ENCODE assay signal across 2 cellular contexts in genomic region chr7:148852272-148852671, GRCh38.
TF ChIP-seq lines count a peak whose summit lies in the region.

No MANE protein-coding gene starts in this region.

TF ChIP-seq in IMR-90, 13 proteins besides CTCF, POLR2A, EP300 and RAD21:
- TF ChIP-seq FOS (IDR thresholded peaks at IDR 0.05; ENCODE audit: low read depth, low read length) (no peak), SMC3 (IDR thresholded peaks at IDR 0.05; ENCODE audit: low read depth, low read length) (no peak), MXI1 (IDR thresholded peaks at IDR 0.05; ENCODE audit: borderline replicate concordance, low read depth, low read length) (no peak), BHLHE40 (IDR thresholded peaks at IDR 0.05; ENCODE audit: low read depth, low read length) (no peak), USF2 (IDR thresholded peaks at IDR 0.05; ENCODE audit: low read depth, low read length) (no peak), ELK1 (IDR thresholded peaks at IDR 0.05; ENCODE audit: borderline replicate concordance, low read depth, low read length) (no peak), RCOR1 (IDR thresholded peaks at IDR 0.05; ENCODE audit: insufficient replicate concordance, low read length) (no peak), CEBPB (IDR thresholded peaks at IDR 0.05; ENCODE audit: low read depth, low read length) (no peak), MAFK (IDR thresholded peaks at IDR 0.05; ENCODE audit: low read depth, low read length) (no peak), MAZ (IDR thresholded peaks at IDR 0.05; ENCODE audit: borderline replicate concordance, low read depth, low read length) (no peak), RFX5 (IDR thresholded peaks at IDR 0.05; ENCODE audit: low read depth, low read length) (no peak), CHD1 (IDR thresholded peaks at IDR 0.05; ENCODE audit: low read depth, low read length) (no peak), NFE2L2 (IDR thresholded peaks at IDR 0.05; ENCODE audit: low read depth, low read length) (no peak)

TF ChIP-seq in GM12878, 131 proteins besides CTCF, POLR2A, EP300 and RAD21:
- TF ChIP-seq PAX5 (IDR thresholded peaks at IDR 0.05; ENCODE audit: borderline replicate concordance, low read depth, low read length) (no peak), BACH1 (IDR thresholded peaks at IDR 0.05; ENCODE audit: borderline replicate concordance) (no peak), PRDM15 (CRISPR knock-in tag; IDR thresholded peaks at IDR 0.05) (no peak), TCF12 (IDR thresholded peaks at IDR 0.05; ENCODE audit: low read depth, low read length) (no peak), LARP7 (IDR thresholded peaks at IDR 0.05) (no peak), JUNB (IDR thresholded peaks at IDR 0.05) (no peak), BCL3 (IDR thresholded peaks at IDR 0.05; ENCODE audit: borderline replicate concordance, insufficient read depth, low read depth, low read length, poor library complexity, severe bottlenecking) (no peak), ZNF384 (IDR thresholded peaks at IDR 0.05; ENCODE audit: borderline replicate concordance, low read depth, low read length) (no peak), POU2F2 (IDR thresholded peaks at IDR 0.05; ENCODE audit: borderline replicate concordance, low read depth, low read length) (no peak), CUX1 (IDR thresholded peaks at IDR 0.05; ENCODE audit: insufficient replicate concordance, low read depth, low read length) (no peak), KDM1A (IDR thresholded peaks at IDR 0.05; ENCODE audit: borderline replicate concordance) (no peak), PAX8 (IDR thresholded peaks at IDR 0.05) (no peak)
